Comparison of ENCODE assay signal across 24 cellular contexts in the genomic region with DNA sequence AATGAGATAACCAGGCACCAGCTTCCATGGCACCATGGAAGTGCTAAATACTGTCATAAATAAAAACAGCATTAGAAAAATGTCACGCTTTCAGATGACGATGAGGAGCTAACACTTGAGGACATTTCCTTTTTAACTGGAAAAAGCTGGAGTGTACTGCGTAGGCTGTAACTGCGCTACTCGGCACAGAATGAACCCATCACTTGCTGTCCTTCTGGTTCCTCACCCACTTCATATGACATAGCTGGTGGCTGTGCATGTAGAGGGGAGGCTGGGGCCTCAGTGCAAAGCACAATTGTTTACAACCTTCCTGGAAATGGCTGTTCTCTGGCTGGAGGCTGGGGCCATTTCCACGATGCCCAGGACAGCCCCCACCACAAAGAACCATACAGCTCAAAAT.
"Had no signal": no experiment of that assay in that cellular context is flagged by ENCODE, and none has a peak within 500 bp of the region (broad histone marks: within the 10 kb centered on the region; RNA-seq: fewer than 3 reads in every experiment).

No MANE protein-coding gene starts in this region.

- H3K4me3 Mint-ChIP-seq: activated CD4-positive, alpha-beta memory T cell treated with anti-CD3 and anti-CD28 coated beads, Interleukin-2, amount 10 ng/mL, durations not matched to agents 7 days and 5 days; activated CD4-positive, alpha-beta T cell treated with anti-CD3 and anti-CD28 coated beads, Interleukin-2, amount 10 ng/mL, durations not matched to agents 7 days and 5 days; activated naive CD4-positive, alpha-beta T cell treated with anti-CD3 and anti-CD28 coated beads, Interleukin-2, amount 10 ng/mL, durations not matched to agents 7 days and 5 days; activated naive CD8-positive, alpha-beta T cell treated with anti-CD3 and anti-CD28 coated beads, Interleukin-2, amount 10 ng/mL, durations not matched to agents 7 days and 5 days; activated T-cell treated with anti-CD3 and anti-CD28 coated beads, Interleukin-2, amount 50 U/mL, for 24 hours; natural killer cell treated with Interleukin-12 subunit alpha and Interleukin-12 subunit beta and Interleukin-15 and Interleukin-18, amount 100 ng/mL, for 72 hours; type B pancreatic cell had no signal

- H3K4me1 ChIP-seq: esophagus squamous epithelium, lower lobe of right lung, pancreas, vagina had no signal

- ATAC-seq: left lobe of liver, lower lobe of right lung, mucosa of descending colon, pancreas, right cardiac atrium had no signal

- H3K27me3 ChIP-seq: brain microvascular endothelial cell, esophagus squamous epithelium, pancreas, vagina had no signal

- H3K36me3 Mint-ChIP-seq: type B pancreatic cell had no signal

- H3K9me3 Mint-ChIP-seq: activated naive CD4-positive, alpha-beta T cell treated with anti-CD3 and anti-CD28 coated beads, Interleukin-2, amount 10 ng/mL, durations not matched to agents 7 days and 5 days; activated naive CD8-positive, alpha-beta T cell treated with anti-CD3 and anti-CD28 coated beads, Interleukin-2, amount 10 ng/mL, durations not matched to agents 7 days and 5 days; activated T-cell treated with anti-CD3 and anti-CD28 coated beads, Interleukin-2, amount 50 U/mL, for 24 hours; natural killer cell treated with Interleukin-12 subunit alpha and Interleukin-12 subunit beta and Interleukin-15 and Interleukin-18, amount 100 ng/mL, for 72 hours had no signal

- H3K36me3 ChIP-seq: brain microvascular endothelial cell, esophagus squamous epithelium, lower lobe of right lung, pancreas, vagina had no signal

- H3K9me3 ChIP-seq: esophagus squamous epithelium, lower lobe of right lung, mucosa of descending colon, pancreas, vagina had no signal

- H3K27me3 Mint-ChIP-seq: activated CD4-positive, alpha-beta memory T cell treated with anti-CD3 and anti-CD28 coated beads, Interleukin-2, amount 10 ng/mL, durations not matched to agents 7 days and 5 days; activated CD4-positive, alpha-beta T cell treated with anti-CD3 and anti-CD28 coated beads, Interleukin-2, amount 10 ng/mL, durations not matched to agents 7 days and 5 days; activated naive CD4-positive, alpha-beta T cell treated with anti-CD3 and anti-CD28 coated beads, Interleukin-2, amount 10 ng/mL, durations not matched to agents 7 days and 5 days; activated naive CD8-positive, alpha-beta T cell treated with anti-CD3 and anti-CD28 coated beads, Interleukin-2, amount 10 ng/mL, durations not matched to agents 7 days and 5 days; activated T-cell treated with anti-CD3 and anti-CD28 coated beads, Interleukin-2, amount 50 U/mL, for 24 hours; natural killer cell treated with Interleukin-12 subunit alpha and Interleukin-12 subunit beta and Interleukin-15 and Interleukin-18, amount 100 ng/mL, for 72 hours; type B pancreatic cell had no signal

- DNase-seq: activated CD4-positive, alpha-beta memory T cell treated with anti-CD3 and anti-CD28 coated beads, Interleukin-2, amount 10 ng/mL, durations not matched to agents 7 days and 5 days; activated CD4-positive, alpha-beta T cell treated with anti-CD3 and anti-CD28 coated beads for 1 hour; activated CD4-positive, alpha-beta T cell treated with anti-CD3 and anti-CD28 coated beads, Interleukin-2, amount 10 ng/mL, durations not matched to agents 7 days and 5 days; activated CD8-positive, alpha-beta memory T cell treated with anti-CD3 and anti-CD28 coated beads, Interleukin-2, amount 50 U/mL, for 48 hours; activated gamma-delta T cell; activated naive CD4-positive, alpha-beta T cell treated with anti-CD3 and anti-CD28 coated beads, Interleukin-2, amount 10 ng/mL, durations not matched to agents 7 days and 5 days; activated naive CD8-positive, alpha-beta T cell treated with anti-CD3 and anti-CD28 coated beads, Interleukin-2, amount 10 ng/mL, durations not matched to agents 7 days and 5 days; activated T-cell treated with anti-CD3 and anti-CD28 coated beads, Interleukin-2, amount 50 U/mL, for 24 hours; cortex of kidney; esophagus squamous epithelium; lower lobe of right lung; mesendoderm; mucosa of descending colon; pancreas; right cardiac atrium; stimulated activated CD4-positive, alpha-beta T cell treated with anti-CD3 and anti-CD28 coated beads, Interleukin-2, amount 100 ng/mL, for 48 hours; stimulated activated naive CD4-positive, alpha-beta T cell treated with Interleukin-2 at 50 U/mL for 16 hours; T-helper 2 cell had no signal

- H3K4me1 Mint-ChIP-seq: activated CD4-positive, alpha-beta memory T cell treated with anti-CD3 and anti-CD28 coated beads, Interleukin-2, amount 10 ng/mL, durations not matched to agents 7 days and 5 days; activated naive CD4-positive, alpha-beta T cell treated with anti-CD3 and anti-CD28 coated beads, Interleukin-2, amount 10 ng/mL, durations not matched to agents 7 days and 5 days; activated naive CD8-positive, alpha-beta T cell treated with anti-CD3 and anti-CD28 coated beads, Interleukin-2, amount 10 ng/mL, durations not matched to agents 7 days and 5 days had no signal

- H3K27ac Mint-ChIP-seq: activated CD4-positive, alpha-beta memory T cell treated with anti-CD3 and anti-CD28 coated beads, Interleukin-2, amount 10 ng/mL, durations not matched to agents 7 days and 5 days; activated CD4-positive, alpha-beta T cell treated with anti-CD3 and anti-CD28 coated beads, Interleukin-2, amount 10 ng/mL, durations not matched to agents 7 days and 5 days; activated naive CD8-positive, alpha-beta T cell treated with anti-CD3 and anti-CD28 coated beads, Interleukin-2, amount 10 ng/mL, durations not matched to agents 7 days and 5 days; activated T-cell treated with anti-CD3 and anti-CD28 coated beads, Interleukin-2, amount 50 U/mL, for 24 hours; natural killer cell treated with Interleukin-12 subunit alpha and Interleukin-12 subunit beta and Interleukin-15 and Interleukin-18, amount 100 ng/mL, for 72 hours; type B pancreatic cell had no signal

- H3K27ac ChIP-seq: brain microvascular endothelial cell, epithelial cell of prostate, esophagus squamous epithelium, lower lobe of right lung, pancreas, vagina had no signal

- H3K4me3 ChIP-seq: esophagus squamous epithelium, lower lobe of right lung, mucosa of descending colon, pancreas, vagina had no signal
